17 cellular contexts compared by ENCODE assay signal in the genomic region with DNA sequence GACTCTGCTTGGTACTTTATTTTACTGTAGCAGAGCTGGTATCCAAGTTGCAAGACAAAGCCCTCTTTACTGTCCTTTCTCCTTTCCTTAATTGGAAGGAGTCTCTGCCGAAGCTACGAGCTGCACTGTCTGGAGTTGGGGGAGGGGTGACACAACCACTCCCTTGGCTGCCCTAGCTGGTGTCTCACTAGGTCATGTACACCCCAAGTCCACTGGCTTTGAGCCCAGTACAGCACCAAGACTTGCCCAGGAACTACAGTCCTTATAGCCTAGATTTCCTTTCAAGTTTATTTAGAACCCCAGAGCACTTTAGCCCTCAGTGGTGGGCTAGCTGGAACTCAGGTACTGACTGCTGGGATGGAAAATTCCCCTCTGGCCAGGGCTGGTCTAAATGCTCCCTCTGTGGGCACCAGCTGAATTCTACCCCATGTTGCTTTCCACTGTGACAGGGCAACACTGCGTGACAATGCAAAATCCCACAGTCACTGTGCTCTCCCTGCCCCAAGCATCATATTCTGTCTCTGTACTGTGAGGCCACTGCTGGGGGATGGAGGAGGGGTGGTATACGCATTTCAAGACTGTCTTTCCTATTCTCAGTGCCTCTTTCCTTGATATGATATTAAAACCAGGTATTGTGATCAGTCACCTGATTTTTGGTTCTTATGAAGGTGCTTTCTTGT. TPM values are rescaled to one million over a fixed set of nuclear protein-coding genes. Genes with fewer than 3 reads are reported as not detected.
DNase-seq lines count a peak whose midpoint lies in the region; ATAC-seq and TF ChIP-seq lines count a peak whose summit lies in the region.
"Had no signal": no experiment of that assay in that cellular context is flagged by ENCODE, and none has a peak within 500 bp of the region (broad histone marks: within the 10 kb centered on the region; RNA-seq: fewer than 3 reads in every experiment).

No MANE protein-coding gene starts in this region.

- peaks cover 6% of the 10 kb centered on the region; the same call in 1 of the 2 replicates for H3K9me1 ChIP-seq in IMR-90 (ENCODE audit: insufficient read depth, low read length)

- peaks cover 2% of the 10 kb centered on the region for H3K4me1 Mint-ChIP-seq in T-helper 17 cell

- H3K36me3 ChIP-seq in ACC112 (ENCODE audit: insufficient read depth, low read length), result no peaks in the 10 kb centered on the region
- H3K36me3 ChIP-seq in IMR-90 (ENCODE audit: control insufficient read depth, insufficient read depth, low read length), result no peaks in the 10 kb centered on the region
- H3K36me3 ChIP-seq in mammary epithelial cell (ENCODE audit: insufficient read depth, low read length), result no peaks in the 10 kb centered on the region

- H2AFZ ChIP-seq in ACC112 (ENCODE audit: low read length, unreplicated experiment), result peak overlapping the region; percentile 50
- no peak overlapping the region for H2AFZ ChIP-seq in IMR-90 (replicated peaks; ENCODE audit: low read length, poor library complexity)
- H2AFZ ChIP-seq in mammary epithelial cell (ENCODE audit: low read depth, low read length), result peak overlapping the region; percentile 17

- no peak overlapping the region for H4K5ac ChIP-seq in IMR-90 (ENCODE audit: low read depth, low read length)

- H3K27ac ChIP-seq in ACC112 (ENCODE audit: low read depth, low read length) (no peak overlapping the region), IMR-90 (ENCODE audit: insufficient read depth, low read length) (no peak overlapping the region), mammary epithelial cell (ENCODE audit: insufficient read depth, low read depth, low read length) (no peak overlapping the region)
- H3K27ac ChIP-seq: C4-2B, SK-N-MC had no signal

- H3K4ac ChIP-seq in IMR-90 (ENCODE audit: low read depth, low read length), result no peak overlapping the region

- H3K4me2 ChIP-seq in IMR-90 (ENCODE audit: low read depth, low read length), result no peak overlapping the region
- H3K4me2 ChIP-seq in mammary epithelial cell (ENCODE audit: insufficient read depth, low read depth, low read length), result no peak overlapping the region

- H3K14ac ChIP-seq in IMR-90 (replicated peaks; ENCODE audit: low read depth, low read length), result peak overlapping the region; percentile 53; the same call in 1 of the 2 replicates

- H3K56ac ChIP-seq in IMR-90 (ENCODE audit: extremely low read depth, insufficient read depth, low read length), result no peak overlapping the region

- no peak overlapping the region for H2BK120ac ChIP-seq in IMR-90 (ENCODE audit: low read depth, low read length)

- no peaks in the 10 kb centered on the region for H3K36me3 Mint-ChIP-seq in T-helper 17 cell (ENCODE audit: low read depth)

- H4K20me1 ChIP-seq in IMR-90 (ENCODE audit: insufficient read depth, low read length) (no peaks in the 10 kb centered on the region), mammary epithelial cell (ENCODE audit: insufficient read depth, low read length) (no peaks in the 10 kb centered on the region)

- dilution Hi-C loops in IMR-90 (cut with HindIII; ENCODE audit: low sequenced_read_pairs, unreplicated experiment) (no loop called here), mammary epithelial cell (cut with HindIII; ENCODE audit: low sequenced_read_pairs) (no loop called here)

- no peak for TF ChIP-seq CTCF in IMR-90 (conservative IDR thresholded peaks at IDR 0.05; ENCODE audit: low read depth, low read length)
- TF ChIP-seq CTCF in mammary epithelial cell (conservative IDR thresholded peaks at IDR 0.05 in 1 of 2, IDR thresholded peaks at IDR 0.05 in 1 of 2; ENCODE audit: extremely low read depth in 1 of 2, insufficient read depth in 1 of 2, low read depth in 1 of 2, low read length in 2 of 2), result no peak
- no peak for TF ChIP-seq CTCF in fibroblast of the aortic adventitia (IDR thresholded peaks at IDR 0.05; ENCODE audit: insufficient read depth, low read length)

- H3K4me1 ChIP-seq in ACC112 (ENCODE audit: control insufficient read depth, insufficient read depth, low read length, unreplicated experiment), result peaks cover 9% of the 10 kb centered on the region
- peaks cover 3% of the 10 kb centered on the region; the same call in 1 of the 2 replicates for H3K4me1 ChIP-seq in IMR-90 (ENCODE audit: control insufficient read depth, insufficient read depth, low read length)
- peaks cover 17% of the 10 kb centered on the region for H3K4me1 ChIP-seq in mammary epithelial cell (ENCODE audit: insufficient read depth, low read length)
- H3K4me1 ChIP-seq: Caco-2 had no signal

- no peaks in the 10 kb centered on the region for H3K27me3 ChIP-seq in ACC112 (ENCODE audit: insufficient read depth, low read length)
- H3K27me3 ChIP-seq in IMR-90 (ENCODE audit: control insufficient read depth, insufficient read depth, low read length), result peaks cover 2% of the 10 kb centered on the region; the same call in 1 of the 2 replicates
- H3K27me3 ChIP-seq in mammary epithelial cell (ENCODE audit: insufficient read depth, low read length), result no peaks in the 10 kb centered on the region

- H2BK15ac ChIP-seq in IMR-90 (ENCODE audit: low read depth, low read length), result no peak overlapping the region

- BruUV-seq in IMR-90 (replicated peaks; lab: Mats Ljungman, UMichigan) (no TSS peak), mammary epithelial cell (replicated peaks; lab: Mats Ljungman, UMichigan) (no TSS peak)

- no peak overlapping the region for H3K27ac Mint-ChIP-seq in T-helper 17 cell

- H3K4me3 ChIP-seq in ACC112 (ENCODE audit: low read depth, low read length) (no peak overlapping the region), IMR-90 (ENCODE audit: insufficient read depth, low read depth, low read length) (no peak overlapping the region), mammary epithelial cell (replicated peaks in 1 of 3; ENCODE audit: insufficient read depth in 1 of 3, low read depth in 2 of 3, low read length in 3 of 3) (no peak overlapping the region), fibroblast of the aortic adventitia (ENCODE audit: low read depth, low read length) (no peak overlapping the region)
- H3K4me3 ChIP-seq: SK-N-MC had no signal

- H2AK9ac ChIP-seq in IMR-90 (replicated peaks; ENCODE audit: low read depth, low read length, poor library complexity), result no peak overlapping the region

- intact Hi-C loops in IMR-90 (cut with micrococcal nuclease), result loop anchor here (10.0 kb wide), 1 partner anchor 115 kb away; no protein-coding TSS in a partner anchor
- intact Hi-C loops in mammary epithelial cell (cut with micrococcal nuclease), result no loop called here

- H2BK20ac ChIP-seq in IMR-90 (ENCODE audit: low read depth, low read length), result no peak overlapping the region

- H3K9me3 ChIP-seq in IMR-90 (ENCODE audit: control insufficient read depth, insufficient read depth, low read length) (peaks cover 2% of the 10 kb centered on the region; the same call in 1 of the 2 replicates), mammary epithelial cell (replicated peaks; ENCODE audit: insufficient read depth, low read length) (no peaks in the 10 kb centered on the region), T-helper 17 cell (ENCODE audit: control insufficient read depth, low read length, poor library complexity, severe bottlenecking) (no peaks in the 10 kb centered on the region)
- H3K9me3 ChIP-seq: Caco-2 had no signal

- no peaks in the 10 kb centered on the region for H3K79me1 ChIP-seq in IMR-90 (ENCODE audit: low read depth in 1 of 2, low read length in 2 of 2)

- in situ Hi-C loops in IMR-90 (cut with MboI; ENCODE audit: low sequenced_read_pairs) (loop anchor here (10.0 kb wide), 1 partner anchor 105 kb away; no protein-coding TSS in a partner anchor), mammary epithelial cell (cut with MboI; ENCODE audit: low sequenced_read_pairs in 2 of 2) (no loop called here)

- DNase-seq in IMR-90, result peak; percentile 1
- DNase-seq in mammary epithelial cell, result no peak
- DNase-seq in fibroblast of the aortic adventitia (ENCODE audit: low read depth), result peak; percentile 19
- no peak for DNase-seq in activated CD4-positive, alpha-beta T cell treated with anti-CD3 and anti-CD28 coated beads for 1 hour
- DNase-seq in stimulated activated naive CD8-positive, alpha-beta T cell treated with anti-CD3 and anti-CD28 coated beads, Interleukin-15, Interleukin-2, amounts not matched to agents 100 U/mL and 50 U/mL, for 24 hours, result no peak
- DNase-seq in T-helper 17 cell, result no peak
- DNase-seq: Caco-2, DMS53, NCI-H1436 treated with DMSO at 0.1 percent for 48 hours, NCI-H2081 treated with DMSO at 0.1 percent for 48 hours, NCI-H526 had no signal

- no peak overlapping the region for H4K8ac ChIP-seq in IMR-90 (ENCODE audit: low read depth in 2 of 2, low read length in 2 of 2)

- no peaks in the 10 kb centered on the region for H3K27me3 Mint-ChIP-seq in T-helper 17 cell

- no peak overlapping the region for H3K18ac ChIP-seq in IMR-90 (ENCODE audit: low read depth, low read length)

- H3K4me3 Mint-ChIP-seq in T-helper 17 cell, result no peak overlapping the region

- H3K23ac ChIP-seq in IMR-90 (ENCODE audit: low read depth, low read length), result no peak overlapping the region

- no peak overlapping the region for H2BK5ac ChIP-seq in IMR-90 (ENCODE audit: low read depth, low read length, poor library complexity, severe bottlenecking)

- TF ChIP-seq RAD21 in IMR-90 (IDR thresholded peaks at IDR 0.05; ENCODE audit: low read length), result no peak

- H3K9ac ChIP-seq in IMR-90 (ENCODE audit: low read depth, low read length) (no peak overlapping the region), mammary epithelial cell (ENCODE audit: insufficient read depth, low read length) (no peak overlapping the region)

- POLR2A ChIA-PET in IMR-90 (lab: Charles Lee; ENCODE audit: unreplicated experiment), result no interaction called here

- no peak for TF ChIP-seq POLR2A in IMR-90 (IDR thresholded peaks at IDR 0.05; ENCODE audit: low read depth, low read length)

- WGBS in IMR-90 (ENCODE audit: extremely low coverage in 2 of 2, insufficient read length in 1 of 2), 2 experiments, result no CpG with 5 or more reads among the region's 4 CpGs
- WGBS in mammary epithelial cell (ENCODE audit: low coverage, missing lambda C conversion rate), result 96% methylated on average over 4 of the region's 4 CpGs

- H4K91ac ChIP-seq in IMR-90 (ENCODE audit: insufficient read depth, low read depth, low read length), result no peak overlapping the region

- no peaks in the 10 kb centered on the region for H3K79me2 ChIP-seq in ACC112 (ENCODE audit: control insufficient read depth, insufficient read depth, low read length, unreplicated experiment)
- H3K79me2 ChIP-seq in mammary epithelial cell (ENCODE audit: insufficient read depth, low read length), result no peaks in the 10 kb centered on the region

- CTCF ChIA-PET in IMR-90 (lab: Yijun Ruan, JAX), result interaction anchor here (2.0 kb wide), 1 partner anchor 29 kb away, joined by 5 read pairs; no protein-coding TSS in a partner anchor
- CTCF ChIA-PET in mammary epithelial cell (lab: Charles Lee; ENCODE audit: low non-redundant PET), result no interaction called here

- no peak overlapping the region; the same call in 1 of the 2 replicates for H2AK5ac ChIP-seq in IMR-90 (ENCODE audit: low read depth, low read length)

- ATAC-seq in IMR-90 (ENCODE audit: low read depth) (no peak), GM21447 (IDR thresholded peaks at IDR 0.05; ENCODE audit: unreplicated experiment) (no peak), T-helper 17 cell (no peak)
- no peak for ATAC-seq in stimulated activated naive CD8-positive, alpha-beta T cell treated with anti-CD3 and anti-CD28 coated beads, Interleukin-15, Interleukin-2, amounts not matched to agents 100 U/mL and 50 U/mL, for 24 hours
- ATAC-seq: Right ventricle myocardium inferior had no signal

RNA-seq across cellular contexts. Expression of gene EFCAB5, which starts 18.4 kb away (rescaled TPM):
- total RNA-seq in IMR-90 (2012; rRNA removed) (under 0.01 TPM in 1 of 2 replicates, not detected in the other), mammary epithelial cell (under 1 TPM in 1 of 2 donors, not detected in 1; 0.33 TPM), fibroblast of the aortic adventitia (ENCODE audit: low replicate concordance) (0.36 and 1.3 TPM in 2 replicates), T-helper 17 cell (under 1 TPM in 1 of 2 donors, not detected in 1; 0.55 TPM)
- polyA plus RNA-seq in IMR-90 (2012; rRNA removed) (0.14 TPM in 1 of 2 replicates, not detected in the other), mammary epithelial cell (0.17 TPM)
- polyA plus RNA-seq in IMR-90 (2012; cell fraction: cytosol; rRNA removed), result not detected in 2 replicates
- polyA plus RNA-seq in IMR-90 (2012; cell fraction: nucleus; rRNA removed; ENCODE audit: low replicate concordance), result 0.01 and 0.11 TPM in 2 replicates
- polyA minus RNA-seq in mammary epithelial cell, result not detected
- total RNA-seq: A172, Right ventricle myocardium inferior had no signal

RNA-seq across cellular contexts. Expression of gene SSH2, which starts 29.8 kb away (rescaled TPM):
- total RNA-seq in IMR-90 (2012; rRNA removed) (9.3 and 10.3 TPM in 2 replicates), mammary epithelial cell (10 to 100 TPM; 14.7 to 30.1 TPM), fibroblast of the aortic adventitia (ENCODE audit: low replicate concordance) (15.9 and 21.1 TPM in 2 replicates), T-helper 17 cell (10 to 100 TPM; 72.2 to 72.7 TPM)
- polyA plus RNA-seq in IMR-90 (2012; rRNA removed) (9.3 and 9.9 TPM in 2 replicates), mammary epithelial cell (14.3 TPM)
- 9.0 and 10.1 TPM in 2 replicates for polyA plus RNA-seq in IMR-90 (2012; cell fraction: cytosol; rRNA removed)
- polyA plus RNA-seq in IMR-90 (2012; cell fraction: nucleus; rRNA removed; ENCODE audit: low replicate concordance), result 6.1 and 18.7 TPM in 2 replicates
- 47.9 TPM for polyA minus RNA-seq in mammary epithelial cell

Comparison
In these comparisons a context has a peak if more than half of its experiments do, and no peak if none do; other contexts are left out.
1. DNase-seq: peak in IMR-90 (single experiment) and fibroblast of the aortic adventitia (single experiment); none in mammary epithelial cell (single experiment), activated CD4-positive, alpha-beta T cell treated with anti-CD3 and anti-CD28 coated beads for 1 hour (single experiment), stimulated activated naive CD8-positive, alpha-beta T cell treated with anti-CD3 and anti-CD28 coated beads, Interleukin-15, Interleukin-2, amounts not matched to agents 100 U/mL and 50 U/mL, for 24 hours (single experiment) and T-helper 17 cell (0 of 3).